1 cellular context compared by ENCODE assay signal in genomic region chr6:26128013-26128771, GRCh38.
TF ChIP-seq lines count a peak whose summit lies in the region.

No MANE protein-coding gene starts in this region.

TF ChIP-seq in K562, 482 proteins besides CTCF, POLR2A, EP300 and RAD21 (continued from another document):
- TF ChIP-seq CHCHD3 (CRISPR knock-in tag; IDR thresholded peaks at IDR 0.05): peak; percentile 86
- TF ChIP-seq ZNF655 (CRISPR knock-in tag; IDR thresholded peaks at IDR 0.05): no peak
- no peak for TF ChIP-seq SAP30 (IDR thresholded peaks at IDR 0.05; ENCODE audit: borderline replicate concordance, insufficient read depth, low read depth, low read length, poor library complexity, severe bottlenecking)
- TF ChIP-seq, protein P1, sequence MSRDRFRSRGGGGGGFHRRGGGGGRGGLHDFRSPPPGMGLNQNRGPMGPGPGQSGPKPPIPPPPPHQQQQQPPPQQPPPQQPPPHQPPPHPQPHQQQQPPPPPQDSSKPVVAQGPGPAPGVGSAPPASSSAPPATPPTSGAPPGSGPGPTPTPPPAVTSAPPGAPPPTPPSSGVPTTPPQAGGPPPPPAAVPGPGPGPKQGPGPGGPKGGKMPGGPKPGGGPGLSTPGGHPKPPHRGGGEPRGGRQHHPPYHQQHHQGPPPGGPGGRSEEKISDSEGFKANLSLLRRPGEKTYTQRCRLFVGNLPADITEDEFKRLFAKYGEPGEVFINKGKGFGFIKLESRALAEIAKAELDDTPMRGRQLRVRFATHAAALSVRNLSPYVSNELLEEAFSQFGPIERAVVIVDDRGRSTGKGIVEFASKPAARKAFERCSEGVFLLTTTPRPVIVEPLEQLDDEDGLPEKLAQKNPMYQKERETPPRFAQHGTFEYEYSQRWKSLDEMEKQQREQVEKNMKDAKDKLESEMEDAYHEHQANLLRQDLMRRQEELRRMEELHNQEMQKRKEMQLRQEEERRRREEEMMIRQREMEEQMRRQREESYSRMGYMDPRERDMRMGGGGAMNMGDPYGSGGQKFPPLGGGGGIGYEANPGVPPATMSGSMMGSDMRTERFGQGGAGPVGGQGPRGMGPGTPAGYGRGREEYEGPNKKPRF (IDR thresholded peaks at IDR 0.05; ENCODE audit: low read depth, low read length): no peak
- TF ChIP-seq ZNF75A (CRISPR knock-in tag; IDR thresholded peaks at IDR 0.05): no peak
- no peak for TF ChIP-seq PRMT5 (CRISPR knock-in tag; IDR thresholded peaks at IDR 0.05)
- TF ChIP-seq CEBPG (CRISPR knock-in tag; IDR thresholded peaks at IDR 0.05): no peak
- TF ChIP-seq CEBPG (tag; conservative IDR thresholded peaks at IDR 0.05 in 1 of 2, IDR thresholded peaks at IDR 0.05 in 1 of 2): peak in 1 of 2 experiments; percentile 59; a peak in 3 of 4 replicates
- no peak for TF ChIP-seq TRIM24 (IDR thresholded peaks at IDR 0.05)
- no peak for TF ChIP-seq HMG20B (CRISPR knock-in tag; IDR thresholded peaks at IDR 0.05)
- TF ChIP-seq TEAD4 (IDR thresholded peaks at IDR 0.05; ENCODE audit: low read length): no peak
- no peak for TF ChIP-seq TEAD4 (CRISPR knock-in tag; IDR thresholded peaks at IDR 0.05; ENCODE audit: borderline replicate concordance)
- no peak for TF ChIP-seq MCM2 (IDR thresholded peaks at IDR 0.05; ENCODE audit: low read depth)
- TF ChIP-seq ZNF274 (IDR thresholded peaks at IDR 0.05; ENCODE audit: borderline replicate concordance, low read depth, low read length): no peak
- TF ChIP-seq MBD2 (IDR thresholded peaks at IDR 0.05; ENCODE audit: borderline replicate concordance, low read depth): no peak
- TF ChIP-seq, protein P2, sequence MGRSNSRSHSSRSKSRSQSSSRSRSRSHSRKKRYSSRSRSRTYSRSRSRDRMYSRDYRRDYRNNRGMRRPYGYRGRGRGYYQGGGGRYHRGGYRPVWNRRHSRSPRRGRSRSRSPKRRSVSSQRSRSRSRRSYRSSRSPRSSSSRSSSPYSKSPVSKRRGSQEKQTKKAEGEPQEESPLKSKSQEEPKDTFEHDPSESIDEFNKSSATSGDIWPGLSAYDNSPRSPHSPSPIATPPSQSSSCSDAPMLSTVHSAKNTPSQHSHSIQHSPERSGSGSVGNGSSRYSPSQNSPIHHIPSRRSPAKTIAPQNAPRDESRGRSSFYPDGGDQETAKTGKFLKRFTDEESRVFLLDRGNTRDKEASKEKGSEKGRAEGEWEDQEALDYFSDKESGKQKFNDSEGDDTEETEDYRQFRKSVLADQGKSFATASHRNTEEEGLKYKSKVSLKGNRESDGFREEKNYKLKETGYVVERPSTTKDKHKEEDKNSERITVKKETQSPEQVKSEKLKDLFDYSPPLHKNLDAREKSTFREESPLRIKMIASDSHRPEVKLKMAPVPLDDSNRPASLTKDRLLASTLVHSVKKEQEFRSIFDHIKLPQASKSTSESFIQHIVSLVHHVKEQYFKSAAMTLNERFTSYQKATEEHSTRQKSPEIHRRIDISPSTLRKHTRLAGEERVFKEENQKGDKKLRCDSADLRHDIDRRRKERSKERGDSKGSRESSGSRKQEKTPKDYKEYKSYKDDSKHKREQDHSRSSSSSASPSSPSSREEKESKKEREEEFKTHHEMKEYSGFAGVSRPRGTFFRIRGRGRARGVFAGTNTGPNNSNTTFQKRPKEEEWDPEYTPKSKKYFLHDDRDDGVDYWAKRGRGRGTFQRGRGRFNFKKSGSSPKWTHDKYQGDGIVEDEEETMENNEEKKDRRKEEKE (IDR thresholded peaks at IDR 0.05; ENCODE audit: borderline replicate concordance in 1 of 2, control insufficient read depth in 1 of 2, low read depth in 2 of 2, low read length in 1 of 2): peak in 1 of 2 experiments; percentile 82; a peak in 1 of 4 replicates
- no peak for TF ChIP-seq LARP7 (IDR thresholded peaks at IDR 0.05)
- TF ChIP-seq, protein P3, sequence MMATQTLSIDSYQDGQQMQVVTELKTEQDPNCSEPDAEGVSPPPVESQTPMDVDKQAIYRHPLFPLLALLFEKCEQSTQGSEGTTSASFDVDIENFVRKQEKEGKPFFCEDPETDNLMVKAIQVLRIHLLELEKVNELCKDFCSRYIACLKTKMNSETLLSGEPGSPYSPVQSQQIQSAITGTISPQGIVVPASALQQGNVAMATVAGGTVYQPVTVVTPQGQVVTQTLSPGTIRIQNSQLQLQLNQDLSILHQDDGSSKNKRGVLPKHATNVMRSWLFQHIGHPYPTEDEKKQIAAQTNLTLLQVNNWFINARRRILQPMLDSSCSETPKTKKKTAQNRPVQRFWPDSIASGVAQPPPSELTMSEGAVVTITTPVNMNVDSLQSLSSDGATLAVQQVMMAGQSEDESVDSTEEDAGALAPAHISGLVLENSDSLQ (IDR thresholded peaks at IDR 0.05): no peak
- no peak for TF ChIP-seq ETS2 (tag; IDR thresholded peaks at IDR 0.05; ENCODE audit: borderline replicate concordance, poor library complexity, severe bottlenecking)
- TF ChIP-seq, protein P4, sequence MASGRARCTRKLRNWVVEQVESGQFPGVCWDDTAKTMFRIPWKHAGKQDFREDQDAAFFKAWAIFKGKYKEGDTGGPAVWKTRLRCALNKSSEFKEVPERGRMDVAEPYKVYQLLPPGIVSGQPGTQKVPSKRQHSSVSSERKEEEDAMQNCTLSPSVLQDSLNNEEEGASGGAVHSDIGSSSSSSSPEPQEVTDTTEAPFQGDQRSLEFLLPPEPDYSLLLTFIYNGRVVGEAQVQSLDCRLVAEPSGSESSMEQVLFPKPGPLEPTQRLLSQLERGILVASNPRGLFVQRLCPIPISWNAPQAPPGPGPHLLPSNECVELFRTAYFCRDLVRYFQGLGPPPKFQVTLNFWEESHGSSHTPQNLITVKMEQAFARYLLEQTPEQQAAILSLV (tag; IDR thresholded peaks at IDR 0.05): no peak
